ENCODE assay signal across 18 cellular contexts in genomic region chr4:1077711-1078477, GRCh38. TPM values are rescaled to one million over a fixed set of nuclear protein-coding genes. Genes with fewer than 3 reads are reported as not detected.
DNase-seq lines count a peak whose midpoint lies in the region; FAIRE-seq and TF ChIP-seq lines count a peak whose summit lies in the region.
"Had no signal": no experiment of that assay in that cellular context is flagged by ENCODE, and none has a peak within 500 bp of the region (broad histone marks: within the 10 kb centered on the region; RNA-seq: fewer than 3 reads in every experiment).

No MANE protein-coding gene starts in this region.

- DNase-seq in D341Med (ENCODE audit: low spot score), result peak; percentile 17
- no peak for DNase-seq in RWPE1 (ENCODE audit: low spot score)
- peak; percentile 86 for DNase-seq in mesenteric fat pad (ENCODE audit: low spot score)
- DNase-seq in posterior vena cava (ENCODE audit: low spot score), result peak; percentile 40
- DNase-seq in germinal center (ENCODE audit: low spot score), result no peak
- no peak for DNase-seq in colonic mucosa
- no peak for DNase-seq in frontal cortex (ENCODE audit: low spot score in 2 of 2)
- DNase-seq: 8988T; CD4-positive, alpha-beta memory T cell; DMS53; DND-41; EL had no signal

- H3K4me1 ChIP-seq in colonic mucosa, result no peaks in the 10 kb centered on the region
- H3K4me1 ChIP-seq: HAP-1 had no signal

- POLR2A ChIA-PET in RWPE1 (lab: Yijun Ruan, JAX; ENCODE audit: low non-redundant PET), result interaction anchor here (0.5 kb wide), 1 partner anchor 300 kb away, joined by 3 read pairs; no protein-coding TSS in a partner anchor

- no peaks in the 10 kb centered on the region for H3K36me3 ChIP-seq in colonic mucosa
- H3K36me3 ChIP-seq: BLaER1, HAP-1 had no signal

- CTCF ChIA-PET in RWPE1 (lab: Yijun Ruan, JAX), result no interaction called here

- H3K27ac ChIP-seq in RWPE1 (peak overlapping the region; percentile 16; the same call in 1 of the 2 replicates), colonic mucosa (no peak overlapping the region)
- H3K27ac ChIP-seq: BLaER1 had no signal

- H3K27me3 ChIP-seq in colonic mucosa, result no peaks in the 10 kb centered on the region
- H3K27me3 ChIP-seq: BLaER1 had no signal

- no peaks in the 10 kb centered on the region for H3K9me3 ChIP-seq in colonic mucosa
- H3K9me3 ChIP-seq: BLaER1, HAP-1 had no signal

- no peak overlapping the region for H3K9ac ChIP-seq in colonic mucosa (ENCODE audit: low read depth in 2 of 2, low read length in 2 of 2)
- H3K9ac ChIP-seq: BLaER1 had no signal

- intact Hi-C loops in posterior vena cava (cut with DNase I) (loop anchor here in 1 of 2 donors (5.0 kb wide), 1 partner anchor 89 kb away; no protein-coding TSS in a partner anchor), colonic mucosa (cut with DNase I) (no loop called here)

- no peak for FAIRE-seq in frontal cortex (lab: Jason Lieb, UNC)
- FAIRE-seq: GM12878, H1 had no signal

- TF ChIP-seq CTCF in RWPE1 (conservative IDR thresholded peaks at IDR 0.05; ENCODE audit: low read depth), result no peak
- no peak for TF ChIP-seq CTCF in colonic mucosa (IDR thresholded peaks at IDR 0.05)

- H3K4me3 ChIP-seq in colonic mucosa, result no peak overlapping the region
- H3K4me3 ChIP-seq: BLaER1, GM12878, HAP-1 had no signal

RNA-seq across cellular contexts. Expression of gene RNF212, which starts 35.5 kb away (rescaled TPM):
- total RNA-seq in mesenteric fat pad (4.2 TPM), posterior vena cava (1 to 10 TPM in 1 of 2 donors, under 1 TPM in 1; 0.76 to 4.0 TPM), colonic mucosa (1 to 10 TPM; 2.3 to 2.5 TPM), frontal cortex (3.3 TPM)
- total RNA-seq: G401, GM12878, HT-29 had no signal

Comparison
In these comparisons a context has a peak if more than half of its experiments do, and no peak if none do; other contexts are left out.
1. DNase-seq: peak in D341Med (single experiment), mesenteric fat pad (single experiment) and posterior vena cava (single experiment); none in RWPE1 (single experiment), germinal center (single experiment), colonic mucosa (single experiment) and frontal cortex (0 of 2).